Comparison of ENCODE assay signal across 18 cellular contexts in genomic region chr2:214649440-214650205, GRCh38.
A peak's percentile ranks its signal among the peaks of the same experiment; 100 is the strongest.
DNase-seq lines count a peak whose midpoint lies in the region; TF ChIP-seq lines count a peak whose summit lies in the region.
"Had no signal": no experiment of that assay in that cellular context is flagged by ENCODE, and none has a peak within 500 bp of the region (broad histone marks: within the 10 kb centered on the region; RNA-seq: fewer than 3 reads in every experiment).

No MANE protein-coding gene starts in this region.

- DNase-seq in GM04503 (ENCODE audit: low read depth), result peak; percentile 27
- peak; percentile 65 for DNase-seq in adipocyte (ENCODE audit: low read depth)
- DNase-seq in fibroblast of pulmonary artery (ENCODE audit: low read depth), result peak; percentile 11
- peak; percentile 53 for DNase-seq in stromal cell of bone marrow (ENCODE audit: low read depth)
- DNase-seq in NCI-H1092 (lab: John Stamatoyannopoulos, UW), result no peak
- no peak for DNase-seq in NCI-H526 treated with DMSO at 0.1 percent for 48 hours (lab: John Stamatoyannopoulos, UW)
- no peak for DNase-seq in medulla oblongata (ENCODE audit: extremely low spot score)
- DNase-seq: activated CD4-positive, CD25-positive, alpha-beta regulatory T cell treated with anti-CD3 and anti-CD28 coated beads, Interleukin-2, amount 50 U/mL, for 72 hours; activated CD8-positive, alpha-beta memory T cell treated with anti-CD3 and anti-CD28 coated beads, Interleukin-2, amount 10 ng/mL, durations not matched to agents 7 days and 5 days; activated gamma-delta T cell; CD4-positive, alpha-beta T cell; DMS79 treated with DMSO at 0.1 percent for 48 hours; NCI-H187; occipital lobe; SHP77; tibial artery had no signal

- H3K4me1 ChIP-seq in adipocyte (ENCODE audit: control insufficient read depth, insufficient read depth, low read length), result peaks cover 16% of the 10 kb centered on the region
- H3K4me1 ChIP-seq: ascending aorta had no signal

- no peak overlapping the region for H3K9ac ChIP-seq in adipocyte (ENCODE audit: low read length)

- H3K9me3 ChIP-seq in adipocyte (ENCODE audit: control insufficient read depth, low read length), result no peaks in the 10 kb centered on the region
- H3K9me3 ChIP-seq: ascending aorta, tibial artery had no signal

- no peaks in the 10 kb centered on the region for H3K27me3 ChIP-seq in adipocyte (replicated peaks; ENCODE audit: control insufficient read depth, insufficient read depth, low read length)
- H3K27me3 ChIP-seq: ascending aorta, tibial artery had no signal

- TF ChIP-seq CTCF in fibroblast of pulmonary artery (IDR thresholded peaks at IDR 0.05; ENCODE audit: low read length, missing control alignments), result no peak

- no peak overlapping the region for H3K4me3 ChIP-seq in adipocyte (ENCODE audit: low read length)
- H3K4me3 ChIP-seq in fibroblast of pulmonary artery (replicated peaks; ENCODE audit: low read depth, low read length), result no peak overlapping the region
- H3K4me3 ChIP-seq: ascending aorta, GM23338, tibial artery had no signal

- H3K36me3 ChIP-seq in adipocyte (ENCODE audit: control insufficient read depth, insufficient read depth, low read length, severe bottlenecking), result no peaks in the 10 kb centered on the region
- H3K36me3 ChIP-seq: ascending aorta, tibial artery had no signal

Comparison
In these comparisons a context has a peak if more than half of its experiments do, and no peak if none do; other contexts are left out.
1. DNase-seq: peak in GM04503 (single experiment), adipocyte (single experiment), fibroblast of pulmonary artery (single experiment) and stromal cell of bone marrow (single experiment); none in NCI-H1092 (single experiment), NCI-H526 treated with DMSO at 0.1 percent for 48 hours (single experiment) and medulla oblongata (single experiment).